Comparison of ENCODE assay signal across 8 cellular contexts in genomic region chr12:56188116-56188785, GRCh38. TPM values are rescaled to one million over a fixed set of nuclear protein-coding genes. Genes with fewer than 3 reads are reported as not detected.
DNase-seq lines count a peak whose midpoint lies in the region; ATAC-seq and TF ChIP-seq lines count a peak whose summit lies in the region.

No MANE protein-coding gene starts in this region.

- peaks cover 38% of the 10 kb centered on the region for H3K36me3 Mint-ChIP-seq in T-helper 2 cell treated with Interferon-gamma antibody and Interleukin-4, amounts not matched to agents 5 μg/mL and 100 μg/mL, for 36 hours (ENCODE audit: low read depth)

- H3K27ac ChIP-seq in hepatocyte (peak overlapping the region; percentile 94), skin epidermis (peak overlapping the region in 20 of 21 experiments; percentile 84 to 98 (median 93))

- H3K79me2 ChIP-seq in hepatocyte: peaks cover 48% of the 10 kb centered on the region

- no peak for TF ChIP-seq CTCF in WI38 (IDR thresholded peaks at IDR 0.05; ENCODE audit: low read depth, low read length)
- TF ChIP-seq CTCF in hepatocyte (IDR thresholded peaks at IDR 0.05; ENCODE audit: poor library complexity): no peak

- WGBS in hepatocyte (ENCODE audit: low lambda C conversion rate, missing lambda C conversion rate): 6% methylated on average over 10 of the region's 10 CpGs

- H3K27ac Mint-ChIP-seq in T-helper 2 cell treated with Interferon-gamma antibody and Interleukin-4, amounts not matched to agents 5 μg/mL and 100 μg/mL, for 36 hours: peak overlapping the region; percentile 81

- DNase-seq in T-helper 2 cell treated with Interferon-gamma antibody and Interleukin-4, amounts not matched to agents 5 μg/mL and 100 μg/mL, for 36 hours (ENCODE audit: low spot score): no peak
- no peak for DNase-seq in T-helper 2 cell
- no peak for DNase-seq in hepatocyte (ENCODE audit: low spot score)
- DNase-seq in stimulated activated CD4-positive, alpha-beta T cell treated with anti-CD3 and anti-CD28 coated beads, Interleukin-2, amount 100 ng/mL, for 48 hours: no peak
- no peak for DNase-seq in occipital lobe (lab: John Stamatoyannopoulos, UW)

- ATAC-seq in HG02588 (IDR thresholded peaks at IDR 0.05; ENCODE audit: unreplicated experiment): no peak

- H3K27me3 ChIP-seq in hepatocyte: no peaks in the 10 kb centered on the region

- H3K4me1 Mint-ChIP-seq in T-helper 2 cell treated with Interferon-gamma antibody and Interleukin-4, amounts not matched to agents 5 μg/mL and 100 μg/mL, for 36 hours (ENCODE audit: low read depth): peaks cover 41% of the 10 kb centered on the region

- peaks cover 8% of the 10 kb centered on the region for H4K20me1 ChIP-seq in hepatocyte (ENCODE audit: insufficient read depth, poor library complexity, severe bottlenecking)

- no peaks in the 10 kb centered on the region for H3K27me3 Mint-ChIP-seq in T-helper 2 cell treated with Interferon-gamma antibody and Interleukin-4, amounts not matched to agents 5 μg/mL and 100 μg/mL, for 36 hours (ENCODE audit: low read depth)

- no peaks in the 10 kb centered on the region for H3K9me2 ChIP-seq in hepatocyte (replicated peaks; ENCODE audit: insufficient read depth)

- peak overlapping the region; percentile 90 for H3K4me2 ChIP-seq in hepatocyte

- peak overlapping the region; percentile 91 for H3K4me3 Mint-ChIP-seq in T-helper 2 cell treated with Interferon-gamma antibody and Interleukin-4, amounts not matched to agents 5 μg/mL and 100 μg/mL, for 36 hours

- H3K9me3 ChIP-seq in hepatocyte (ENCODE audit: low read depth): no peaks in the 10 kb centered on the region

- H2AFZ ChIP-seq in hepatocyte: peak overlapping the region; percentile 85

- H3K36me3 ChIP-seq in hepatocyte (replicated peaks; ENCODE audit: insufficient read depth, low read depth): no peaks in the 10 kb centered on the region

- H3K9me3 Mint-ChIP-seq in T-helper 2 cell treated with Interferon-gamma antibody and Interleukin-4, amounts not matched to agents 5 μg/mL and 100 μg/mL, for 36 hours: no peaks in the 10 kb centered on the region

- H3K4me1 ChIP-seq in hepatocyte (ENCODE audit: insufficient read depth): peaks cover 7% of the 10 kb centered on the region

- H3K4me3 ChIP-seq in WI38 (ENCODE audit: low read depth, low read length) (peak overlapping the region; percentile 90), hepatocyte (peak overlapping the region; percentile 97), skin epidermis (peak overlapping the region; percentile 74 to 95 (median 85))

RNA-seq across cellular contexts. Expression of gene SMARCC2, which starts 1.0 kb away (rescaled TPM):
- total RNA-seq in hepatocyte: 34.8 and 37.4 TPM in 2 replicates
- polyA plus RNA-seq in hepatocyte: 68.6 and 72.4 TPM in 2 replicates
- total RNA-seq in occipital lobe: 80.6 TPM

RNA-seq across cellular contexts. Expression of gene MYL6, which starts 30.1 kb away (rescaled TPM):
- total RNA-seq in hepatocyte (1,441 and 1,490 TPM in 2 replicates), occipital lobe (417 TPM)
- polyA plus RNA-seq in hepatocyte: 2,273 and 2,387 TPM in 2 replicates

RNA-seq across cellular contexts. Expression of gene RNF41, which starts 33.5 kb away (rescaled TPM):
- 47.6 and 66.4 TPM in 2 replicates for total RNA-seq in hepatocyte
- polyA plus RNA-seq in hepatocyte: 12.2 and 22.5 TPM in 2 replicates
- 78.1 TPM for total RNA-seq in occipital lobe

RNA-seq across cellular contexts. Expression of gene MYL6B, which starts 35.9 kb away (rescaled TPM):
- total RNA-seq in hepatocyte (80.6 and 98.1 TPM in 2 replicates), occipital lobe (77.0 TPM)
- 82.2 and 83.9 TPM in 2 replicates for polyA plus RNA-seq in hepatocyte

RNA-seq across cellular contexts. Expression of gene NABP2, which starts 35.9 kb away (rescaled TPM):
- total RNA-seq in hepatocyte (21.9 and 35.4 TPM in 2 replicates), occipital lobe (20.1 TPM)
- polyA plus RNA-seq in hepatocyte: 12.4 and 12.5 TPM in 2 replicates
